Comparison of ENCODE assay signal across 8 cellular contexts in genomic region chr2:26300234-26300641, GRCh38. TPM values are rescaled to one million over a fixed set of nuclear protein-coding genes. Genes with fewer than 3 reads are reported as not detected.
A peak's percentile ranks its signal among the peaks of the same experiment; 100 is the strongest.
DNase-seq lines count a peak whose midpoint lies in the region; ATAC-seq, FAIRE-seq and TF ChIP-seq lines count a peak whose summit lies in the region.

No MANE protein-coding gene starts in this region.

- intact Hi-C loops in right cardiac atrium (cut with DNase I): no loop called here

- ATAC-seq in activated T-cell treated with anti-CD3 and anti-CD28 coated beads, Interleukin-2, amount 50 U/mL, for 4 hours: peak; percentile 29 to 41
- ATAC-seq in right cardiac atrium: no peak

- H3K4me1 Mint-ChIP-seq in activated T-cell treated with anti-CD3 and anti-CD28 coated beads, Interleukin-2, amount 50 U/mL, for 4 hours (ENCODE audit: low read depth): no peaks in the 10 kb centered on the region

- H3K27me3 ChIP-seq in right cardiac atrium (ENCODE audit: control insufficient read depth, insufficient read depth): no peaks in the 10 kb centered on the region

- no peak for DNase-seq in GM12892 (ENCODE audit: insufficient read length)
- no peak for DNase-seq in activated T-cell treated with anti-CD3 and anti-CD28 coated beads, Interleukin-2, amount 50 U/mL, for 4 hours
- peak in 2 of 3 donors; percentile 40 to 68 for DNase-seq in right cardiac atrium
- no peak for DNase-seq in skeletal muscle cell (ENCODE audit: low read depth)
- no peak for DNase-seq in iPS-NIHi7 (ENCODE audit: extremely low spot score)
- no peak for DNase-seq in T1000 (lab: John Stamatoyannopoulos, UW)
- DNase-seq in NCI-H226: no peak
- no peak for DNase-seq in NCI-H1048 (lab: John Stamatoyannopoulos, UW)

- peak overlapping the region; percentile 3 for H3K27ac ChIP-seq in right cardiac atrium (ENCODE audit: low read length)

- H3K9me3 Mint-ChIP-seq in activated T-cell treated with anti-CD3 and anti-CD28 coated beads, Interleukin-2, amount 50 U/mL, for 4 hours: no peaks in the 10 kb centered on the region

- WGBS in right cardiac atrium: 19% methylated on average over 12 of the region's 12 CpGs

- H3K27me3 Mint-ChIP-seq in activated T-cell treated with anti-CD3 and anti-CD28 coated beads, Interleukin-2, amount 50 U/mL, for 4 hours (ENCODE audit: low read depth): no peaks in the 10 kb centered on the region

- H3K4me1 ChIP-seq in right cardiac atrium (ENCODE audit: control insufficient read depth, insufficient read depth, low read length): no peaks in the 10 kb centered on the region

- H3K4me3 ChIP-seq in right cardiac atrium (ENCODE audit: low read length): peak overlapping the region; percentile 38
- peak overlapping the region; percentile 44 for H3K4me3 ChIP-seq in skeletal muscle cell (ENCODE audit: low read depth, low read length)

- no peaks in the 10 kb centered on the region for H3K9me3 ChIP-seq in right cardiac atrium (ENCODE audit: control insufficient read depth, low read length)

- H3K36me3 Mint-ChIP-seq in activated T-cell treated with anti-CD3 and anti-CD28 coated beads, Interleukin-2, amount 50 U/mL, for 4 hours (ENCODE audit: insufficient read depth): no peaks in the 10 kb centered on the region

- TF ChIP-seq POLR2A in GM12892 (IDR thresholded peaks at IDR 0.05; ENCODE audit: low read depth, low read length): no peak

- FAIRE-seq in GM12892 (lab: Jason Lieb, UNC): peak; percentile 14

- no peak overlapping the region for H3K4me3 Mint-ChIP-seq in activated T-cell treated with anti-CD3 and anti-CD28 coated beads, Interleukin-2, amount 50 U/mL, for 4 hours

RNA-seq across cellular contexts. Expression of gene SELENOI, which starts 45.7 kb away (rescaled TPM):
- polyA plus RNA-seq in GM12892 (2012; ENCODE audit: missing spikeins): 12.3 TPM
- 10 to 100 TPM; 73.5 to 76.2 (median 76.0) TPM for total RNA-seq in activated T-cell treated with anti-CD3 and anti-CD28 coated beads, Interleukin-2, amount 50 U/mL, for 4 hours
- total RNA-seq in right cardiac atrium: 10 to 100 TPM; 14.3 to 20.2 (median 16.6) TPM
- 3.8 TPM for polyA plus RNA-seq in right cardiac atrium

RNA-seq across cellular contexts. Expression of gene ADGRF3, which starts 46.4 kb away (rescaled TPM):
- polyA plus RNA-seq in GM12892 (2012; ENCODE audit: missing spikeins): 0.76 TPM
- total RNA-seq in activated T-cell treated with anti-CD3 and anti-CD28 coated beads, Interleukin-2, amount 50 U/mL, for 4 hours: 1 to 10 TPM; 1.9 to 2.8 (median 2.0) TPM
- under 1 TPM in 1 of 4 donors, not detected in 3; 0.11 TPM for total RNA-seq in right cardiac atrium
- polyA plus RNA-seq in right cardiac atrium: 0.14 TPM

RNA-seq across cellular contexts. Expression of gene HADHB, which starts 55.5 kb away (rescaled TPM):
- polyA plus RNA-seq in GM12892 (2012; ENCODE audit: missing spikeins): 49.0 TPM
- total RNA-seq in activated T-cell treated with anti-CD3 and anti-CD28 coated beads, Interleukin-2, amount 50 U/mL, for 4 hours: 10 to 100 TPM; 53.8 to 59.9 (median 55.2) TPM
- 100 to 1,000 TPM; 750 to 992 (median 857) TPM for total RNA-seq in right cardiac atrium
- polyA plus RNA-seq in right cardiac atrium: 918 TPM

RNA-seq across cellular contexts. Expression of gene HADHA, which starts 55.8 kb away (rescaled TPM):
- 76.0 TPM for polyA plus RNA-seq in GM12892 (2012; ENCODE audit: missing spikeins)
- total RNA-seq in activated T-cell treated with anti-CD3 and anti-CD28 coated beads, Interleukin-2, amount 50 U/mL, for 4 hours: 10 to 100 TPM; 85.9 to 94.9 (median 87.7) TPM
- total RNA-seq in right cardiac atrium: 100 to 1,000 TPM; 329 to 410 (median 375) TPM
- polyA plus RNA-seq in right cardiac atrium: 307 TPM

Comparison
In these comparisons a context has a peak if more than half of its experiments do, and no peak if none do; other contexts are left out.
1. DNase-seq: peak in right cardiac atrium (2 of 3); none in GM12892 (single experiment), activated T-cell treated with anti-CD3 and anti-CD28 coated beads, Interleukin-2, amount 50 U/mL, for 4 hours (single experiment), skeletal muscle cell (single experiment), iPS-NIHi7 (single experiment), T1000 (single experiment), NCI-H226 (single experiment) and NCI-H1048 (single experiment).
2. ATAC-seq: peak in activated T-cell treated with anti-CD3 and anti-CD28 coated beads, Interleukin-2, amount 50 U/mL, for 4 hours (2 of 2); none in right cardiac atrium (0 of 2).
3. RNA of gene HADHB, which starts 55.5 kb away (total RNA-seq): 750 to 992 TPM in right cardiac atrium; 53.8 to 59.9 TPM in activated T-cell treated with anti-CD3 and anti-CD28 coated beads, Interleukin-2, amount 50 U/mL, for 4 hours; every median in the first group is over 10 times any median in the second.